ENCODE assay signal across 8 cellular contexts in the genomic region with DNA sequence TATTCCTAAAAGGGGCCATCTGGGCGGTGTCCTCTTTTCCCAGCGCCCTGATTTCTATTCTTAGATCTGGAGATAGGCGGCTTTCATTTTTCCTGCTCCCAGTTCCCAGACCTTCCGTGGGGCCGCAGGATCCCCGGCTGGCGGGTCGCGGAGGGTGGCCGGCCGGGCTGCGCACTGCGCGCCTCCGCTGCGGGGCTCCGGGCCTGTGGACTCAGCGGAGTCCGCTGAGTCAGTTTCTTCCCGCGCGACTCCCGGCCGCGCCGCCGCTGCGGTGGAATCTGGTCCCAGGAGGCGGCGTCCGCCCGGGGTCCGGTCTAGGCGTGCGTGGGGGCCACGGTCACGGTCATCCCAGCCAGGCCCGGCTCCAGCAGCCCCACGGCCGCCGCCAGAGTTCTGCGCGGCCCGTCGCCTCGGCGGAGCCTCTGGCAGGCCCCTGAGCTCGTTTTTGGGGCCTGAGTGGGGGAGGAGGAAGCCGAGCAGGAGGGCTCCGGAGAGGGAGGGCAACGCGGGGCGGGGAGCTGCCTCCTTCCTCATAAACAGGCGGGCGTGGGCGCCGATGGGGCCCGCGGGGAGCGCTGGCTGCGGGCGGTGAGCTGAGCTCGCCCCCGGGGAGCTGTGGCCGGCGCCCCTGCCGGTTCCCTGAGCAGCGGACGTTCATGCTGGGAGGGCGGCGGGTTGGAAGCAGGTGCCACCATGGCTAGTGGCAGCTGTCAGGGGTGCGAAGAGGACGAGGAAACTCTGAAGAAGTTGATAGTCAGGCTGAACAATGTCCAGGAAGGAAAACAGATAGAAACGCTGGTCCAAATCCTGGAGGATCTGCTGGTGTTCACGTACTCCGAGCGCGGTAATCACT. TPM values are rescaled to one million over a fixed set of nuclear protein-coding genes. Genes with fewer than 3 reads are reported as not detected.
DNase-seq lines count a peak whose midpoint lies in the region; ATAC-seq and TF ChIP-seq lines count a peak whose summit lies in the region.

A gene (plus strand): TSS at position 559 of the 853 bp plus-strand sequence. CDS start 135 bp downstream, at position 694.

- no peaks in the 10 kb centered on the region for H3K27me3 ChIP-seq in hepatocyte

- peak within 1 kb of the TSS; percentile 81 for H3K4me2 ChIP-seq in hepatocyte

- H2AFZ ChIP-seq in hepatocyte, result peak within 1 kb of the TSS; percentile 61

- no peaks in the 10 kb centered on the region for H4K20me1 ChIP-seq in hepatocyte (ENCODE audit: insufficient read depth, poor library complexity, severe bottlenecking)

- 2% methylated on average over 69 of the region's 78 CpGs for whole genome bisulfite sequencing in hepatocyte (ENCODE audit: low lambda C conversion rate, missing lambda C conversion rate)

- H3K9me2 ChIP-seq in hepatocyte (replicated peaks; ENCODE audit: insufficient read depth), result no peaks in the 10 kb centered on the region

- peak within 1 kb of the TSS; percentile 77 for H3K4me3 ChIP-seq in hepatocyte

- no peaks in the 10 kb centered on the region for H3K9me3 ChIP-seq in hepatocyte (ENCODE audit: low read depth)

- peak; percentile 8 for TF ChIP-seq CTCF in hepatocyte (IDR thresholded peaks at IDR 0.05; ENCODE audit: poor library complexity)

- peaks cover 4% of the 10 kb centered on the region for H3K4me1 ChIP-seq in hepatocyte (ENCODE audit: insufficient read depth)

- H3K27ac ChIP-seq in hepatocyte, result peak within 1 kb of the TSS; percentile 78

- peak in 13 of 14 donors; percentile 47 to 81 (median 63) for DNase-seq in C1 segment of cervical spinal cord (lab: John Stamatoyannopoulos, UW)
- DNase-seq in SKM-1 (lab: John Stamatoyannopoulos, UW; ENCODE audit: unreplicated experiment), result peak; percentile 32
- DNase-seq in anterior cingulate cortex (lab: John Stamatoyannopoulos, UW), result peak in 54 of 58 donors; percentile 20 to 87 (median 56)
- DNase-seq in hepatocyte (ENCODE audit: low spot score), result peak; percentile 83
- peak; percentile 27 for DNase-seq in renal cortical epithelial cell (ENCODE audit: low read depth)
- DNase-seq in GM19238 (ENCODE audit: insufficient read length, low spot score), result no peak

- no peaks in the 10 kb centered on the region for H3K79me2 ChIP-seq in hepatocyte

- ATAC-seq in GM19328 (IDR thresholded peaks at IDR 0.05; ENCODE audit: unreplicated experiment) (peak; percentile 52), HG03432 (IDR thresholded peaks at IDR 0.05; ENCODE audit: unreplicated experiment) (peak; percentile 62)

- H3K36me3 ChIP-seq in hepatocyte (replicated peaks; ENCODE audit: insufficient read depth, low read depth), result no peaks in the 10 kb centered on the region

RNA-seq across cellular contexts. Expression of the gene that starts here (rescaled TPM):
- total RNA-seq in hepatocyte (2.4 and 4.9 TPM in 2 replicates), renal cortical epithelial cell (5.6 and 22.4 TPM in 2 replicates)
- 0.13 and 0.76 TPM in 2 replicates for polyA plus RNA-seq in hepatocyte
